23 cellular contexts compared by ENCODE assay signal in the genomic region with DNA sequence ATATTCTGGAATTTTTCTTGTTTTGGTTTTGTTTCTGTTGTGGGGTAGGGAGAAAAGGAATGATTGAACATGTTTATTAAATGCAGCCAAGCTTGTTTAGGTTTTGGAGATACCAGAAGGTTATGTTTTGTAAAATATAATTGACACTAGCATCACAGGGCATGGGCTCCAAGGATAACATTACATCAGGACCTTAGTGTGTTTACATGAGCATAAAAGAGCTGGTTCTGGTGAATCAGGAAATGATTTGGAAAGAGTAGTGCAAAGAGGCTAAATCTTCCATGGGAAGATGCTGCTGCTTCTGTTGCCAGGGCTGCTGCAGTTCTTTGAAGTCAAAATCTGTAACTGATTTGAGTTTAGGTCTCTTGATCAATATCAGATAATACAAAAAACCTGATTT.
"Had no signal": no experiment of that assay in that cellular context is flagged by ENCODE, and none has a peak within 500 bp of the region (broad histone marks: within the 10 kb centered on the region; RNA-seq: fewer than 3 reads in every experiment).

No MANE protein-coding gene starts in this region.

- ATAC-seq: activated T-helper 17 cell treated with anti-CD3 and anti-CD28 coated beads, Interleukin-2, amount 50 U/mL, for 72 hours; T-helper 17 cell had no signal

- H3K9me3 Mint-ChIP-seq: activated B cell treated with CpG ODN at 0.5 μM for 24 hours; activated CD4-positive, alpha-beta memory T cell treated with anti-CD3 and anti-CD28 coated beads for 36 hours; activated CD4-positive, alpha-beta T cell treated with anti-CD3 and anti-CD28 coated beads, Interleukin-2, amount 10 ng/mL, durations not matched to agents 7 days and 5 days; activated naive CD4-positive, alpha-beta T cell treated with anti-CD3 and anti-CD28 coated beads, Interleukin-2, amount 10 ng/mL, durations not matched to agents 7 days and 5 days; activated naive CD8-positive, alpha-beta T cell treated with anti-CD3 and anti-CD28 coated beads for 36 hours; activated T-helper 17 cell treated with anti-CD3 and anti-CD28 coated beads, Interleukin-2, amount 50 U/mL, for 72 hours had no signal

- H3K36me3 Mint-ChIP-seq: activated CD4-positive, alpha-beta memory T cell treated with anti-CD3 and anti-CD28 coated beads for 36 hours; activated naive CD4-positive, alpha-beta T cell treated with anti-CD3 and anti-CD28 coated beads, Interleukin-2, amount 10 ng/mL, durations not matched to agents 7 days and 5 days; activated naive CD8-positive, alpha-beta T cell treated with anti-CD3 and anti-CD28 coated beads for 36 hours had no signal

- H3K27ac Mint-ChIP-seq: activated B cell treated with CpG ODN at 0.5 μM for 24 hours; activated CD4-positive, alpha-beta memory T cell treated with anti-CD3 and anti-CD28 coated beads for 36 hours; activated CD4-positive, alpha-beta T cell treated with anti-CD3 and anti-CD28 coated beads, Interleukin-2, amount 10 ng/mL, durations not matched to agents 7 days and 5 days; activated naive CD4-positive, alpha-beta T cell treated with anti-CD3 and anti-CD28 coated beads, Interleukin-2, amount 10 ng/mL, durations not matched to agents 7 days and 5 days; activated naive CD8-positive, alpha-beta T cell treated with anti-CD3 and anti-CD28 coated beads for 36 hours; activated T-helper 17 cell treated with anti-CD3 and anti-CD28 coated beads, Interleukin-2, amount 50 U/mL, for 72 hours; T-helper 17 cell had no signal

- H3K4me1 Mint-ChIP-seq: activated B cell treated with CpG ODN at 0.5 μM for 24 hours; activated CD4-positive, alpha-beta T cell treated with anti-CD3 and anti-CD28 coated beads, Interleukin-2, amount 10 ng/mL, durations not matched to agents 7 days and 5 days; activated naive CD4-positive, alpha-beta T cell treated with anti-CD3 and anti-CD28 coated beads, Interleukin-2, amount 10 ng/mL, durations not matched to agents 7 days and 5 days; activated naive CD8-positive, alpha-beta T cell treated with anti-CD3 and anti-CD28 coated beads for 36 hours; activated T-helper 17 cell treated with anti-CD3 and anti-CD28 coated beads, Interleukin-2, amount 50 U/mL, for 72 hours had no signal

- DNase-seq: activated B cell treated with CpG ODN at 0.5 μM for 24 hours; activated CD4-positive, alpha-beta memory T cell treated with anti-CD3 and anti-CD28 coated beads for 36 hours; activated CD4-positive, alpha-beta T cell treated with anti-CD3 and anti-CD28 coated beads, Interleukin-2, amount 10 ng/mL, durations not matched to agents 7 days and 5 days; activated CD8-positive, alpha-beta memory T cell treated with anti-CD3 and anti-CD28 coated beads for 24 hours; activated gamma-delta T cell; activated naive CD4-positive, alpha-beta T cell treated with anti-CD3 and anti-CD28 coated beads, Interleukin-2, amount 10 ng/mL, durations not matched to agents 7 days and 5 days; activated naive CD8-positive, alpha-beta T cell treated with anti-CD3 and anti-CD28 coated beads for 36 hours; activated T-cell treated with anti-CD3 and anti-CD28 coated beads for 4 hours; activated T-cell treated with anti-CD3 and anti-CD28 coated beads, Interleukin-2, amount 50 U/mL, for 48 hours; KG1; NCI-H1048; NCI-H146; NCI-H187 treated with DMSO at 0.1 percent for 48 hours; NCI-H2171; NCI-H226; NCI-H510A; NCI-H526 treated with DMSO at 0.1 percent for 48 hours; NCI-H82; SIG-M5; T-helper 17 cell; T-helper 9 cell had no signal

- H3K4me3 Mint-ChIP-seq: activated B cell treated with CpG ODN at 0.5 μM for 24 hours; activated CD4-positive, alpha-beta memory T cell treated with anti-CD3 and anti-CD28 coated beads for 36 hours; activated CD4-positive, alpha-beta T cell treated with anti-CD3 and anti-CD28 coated beads, Interleukin-2, amount 10 ng/mL, durations not matched to agents 7 days and 5 days; activated naive CD4-positive, alpha-beta T cell treated with anti-CD3 and anti-CD28 coated beads, Interleukin-2, amount 10 ng/mL, durations not matched to agents 7 days and 5 days; activated naive CD8-positive, alpha-beta T cell treated with anti-CD3 and anti-CD28 coated beads for 36 hours; activated T-helper 17 cell treated with anti-CD3 and anti-CD28 coated beads, Interleukin-2, amount 50 U/mL, for 72 hours; T-helper 17 cell had no signal

- FAIRE-seq: TTC549 had no signal
